Comparison of ENCODE assay signal across 19 cellular contexts in the genomic region with DNA sequence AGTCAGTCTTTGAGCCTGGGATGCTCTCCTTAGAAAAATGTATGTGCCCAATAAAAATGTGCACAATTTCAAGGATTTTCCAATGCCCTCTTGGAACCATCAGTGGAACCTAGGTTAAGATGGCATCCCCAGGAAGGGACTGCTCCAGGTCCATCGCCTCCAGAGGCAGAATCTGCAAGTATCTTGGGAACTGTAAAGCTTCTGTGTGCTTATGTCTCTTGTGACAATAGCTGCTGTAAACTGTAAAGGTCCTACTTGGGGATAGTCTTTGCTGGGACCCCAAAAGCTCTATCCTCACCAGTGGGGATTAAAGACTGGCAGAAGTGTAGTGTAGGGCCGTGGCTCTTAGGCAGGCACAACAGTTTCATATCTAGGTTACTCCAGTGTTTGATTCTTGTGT.
"Had no signal": no experiment of that assay in that cellular context is flagged by ENCODE, and none has a peak within 500 bp of the region (broad histone marks: within the 10 kb centered on the region; RNA-seq: fewer than 3 reads in every experiment).

No MANE protein-coding gene starts in this region.

- H3K27ac ChIP-seq: right lobe of liver, skin epidermis, transverse colon had no signal

- H3K4me3 Mint-ChIP-seq: activated CD8-positive, alpha-beta T cell treated with anti-CD3 and anti-CD28 coated beads, Interleukin-2, amount 10 ng/mL, durations not matched to agents 7 days and 5 days; activated naive CD8-positive, alpha-beta T cell treated with anti-CD3 and anti-CD28 coated beads for 36 hours; memory B cell had no signal

- H3K36me3 ChIP-seq: breast epithelium had no signal

- DNase-seq: activated CD4-positive, alpha-beta T cell treated with anti-CD3 and anti-CD28 coated beads for 1 hour; activated CD4-positive, alpha-beta T cell treated with anti-CD3 and anti-CD28 coated beads, Interleukin-2, amount 50 U/mL, for 1 hour; activated CD8-positive, alpha-beta T cell treated with anti-CD3 and anti-CD28 coated beads, Interleukin-2, amount 10 ng/mL, durations not matched to agents 7 days and 5 days; activated naive CD4-positive, alpha-beta T cell treated with Interleukin-2 at 50 U/mL for 16 hours; activated naive CD8-positive, alpha-beta T cell treated with anti-CD3 and anti-CD28 coated beads for 36 hours; cerebellar nuclear complex; foreskin melanocyte; glutamatergic neuron; hypothalamus; nucleus accumbens; right lobe of liver; stimulated activated CD4-positive, alpha-beta T cell treated with anti-CD3 and anti-CD28 coated beads, Interleukin-1b, Interleukin-23, amount 100 ng/mL, for 48 hours; T-helper 9 cell; transverse colon had no signal

- H3K4me3 ChIP-seq: breast epithelium, coronary artery, right lobe of liver, skin epidermis, transverse colon had no signal

- H3K4me1 ChIP-seq: parathyroid adenoma had no signal

- H3K27ac Mint-ChIP-seq: activated CD8-positive, alpha-beta T cell treated with anti-CD3 and anti-CD28 coated beads, Interleukin-2, amount 10 ng/mL, durations not matched to agents 7 days and 5 days; activated naive CD8-positive, alpha-beta T cell treated with anti-CD3 and anti-CD28 coated beads for 36 hours; memory B cell had no signal

- ATAC-seq: activated CD8-positive, alpha-beta T cell treated with anti-CD3 and anti-CD28 coated beads, Interleukin-2, amount 10 ng/mL, durations not matched to agents 7 days and 5 days; right lobe of liver had no signal

- H3K9me3 ChIP-seq: breast epithelium, right lobe of liver, transverse colon had no signal

- H3K27me3 Mint-ChIP-seq: activated naive CD8-positive, alpha-beta T cell treated with anti-CD3 and anti-CD28 coated beads for 36 hours; memory B cell had no signal

- H3K27me3 ChIP-seq: breast epithelium, right lobe of liver, transverse colon had no signal
